In the genomic region with DNA sequence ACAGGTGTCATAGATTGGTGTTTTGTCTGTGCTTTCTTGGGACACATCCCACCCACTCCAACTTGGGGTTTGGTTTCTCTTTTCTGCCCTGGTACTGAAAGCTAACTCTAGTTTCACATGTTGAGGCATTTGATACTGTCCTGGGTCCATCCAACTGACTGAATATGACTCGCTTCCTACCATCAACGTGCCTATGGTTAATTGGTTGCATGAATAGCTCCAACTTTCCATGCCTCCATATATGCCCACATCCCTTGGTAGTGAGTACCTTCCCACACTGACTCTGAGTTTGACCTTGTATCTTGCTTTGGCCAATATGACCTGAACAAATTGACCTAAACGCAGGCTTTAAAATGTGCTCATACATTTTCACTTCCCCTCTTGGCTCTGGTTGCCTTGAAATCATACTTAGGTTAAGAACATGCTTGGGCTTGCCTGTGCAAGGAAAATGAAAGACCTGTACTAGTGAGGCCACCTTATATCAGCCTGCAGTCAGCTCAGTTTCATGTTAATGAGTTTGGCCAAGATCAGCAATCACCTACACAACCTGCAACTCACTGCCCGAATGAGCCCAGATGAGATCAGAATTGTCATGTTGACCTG, we compare ENCODE assay signal across 10 cellular contexts.
A peak's percentile ranks its signal among the peaks of the same experiment; 100 is the strongest.
DNase-seq lines count a peak whose midpoint lies in the region; ATAC-seq, FAIRE-seq and TF ChIP-seq lines count a peak whose summit lies in the region.
"Had no signal": no experiment of that assay in that cellular context is flagged by ENCODE, and none has a peak within 500 bp of the region (broad histone marks: within the 10 kb centered on the region; RNA-seq: fewer than 3 reads in every experiment).

No MANE protein-coding gene starts in this region.

- H2BK5ac ChIP-seq in H1 (ENCODE audit: low read depth, low read length): no peak overlapping the region

- no peak overlapping the region for H2AK5ac ChIP-seq in H1 (ENCODE audit: low read depth, low read length)

- H3K27ac ChIP-seq in GM23248 (peak overlapping the region; percentile 86), H1 (ENCODE audit: low read depth, low read length) (no peak overlapping the region), vagina (no peak overlapping the region)

- H3K27me3 ChIP-seq in GM23248 (replicated peaks; ENCODE audit: insufficient read depth) (no peaks in the 10 kb centered on the region), H1 (replicated peaks in 1 of 4; ENCODE audit: control insufficient read depth in 3 of 4, extremely low read depth in 1 of 4, insufficient read depth in 3 of 4, low read length in 3 of 4) (no peaks in the 10 kb centered on the region), vagina (no peaks in the 10 kb centered on the region), HAP-1 (ENCODE audit: low read depth) (no peaks in the 10 kb centered on the region)

- TF ChIP-seq RAD21 in H1 (IDR thresholded peaks at IDR 0.05 in 1 of 2, conservative IDR thresholded peaks at IDR 0.05 in 1 of 2; ENCODE audit: low read depth in 2 of 2, low read length in 2 of 2): no peak

- H4K5ac ChIP-seq in H1 (ENCODE audit: insufficient read length, low read depth, low read length): no peak overlapping the region

- no peak overlapping the region for H2BK20ac ChIP-seq in H1 (ENCODE audit: low read length)

- H3K36me3 ChIP-seq in GM23248 (ENCODE audit: low read depth): no peaks in the 10 kb centered on the region
- no peaks in the 10 kb centered on the region for H3K36me3 ChIP-seq in H1 (ENCODE audit: control insufficient read depth in 2 of 4, insufficient read depth in 4 of 4, low read length in 3 of 4)
- no peaks in the 10 kb centered on the region for H3K36me3 ChIP-seq in vagina
- no peaks in the 10 kb centered on the region for H3K36me3 ChIP-seq in HAP-1 (replicated peaks)

- no peak for FAIRE-seq in H1 (lab: Jason Lieb, UNC)

- H3K4me1 ChIP-seq in GM23248 (ENCODE audit: insufficient read depth) (peaks cover 40% of the 10 kb centered on the region), H1 (replicated peaks in 1 of 4; ENCODE audit: control insufficient read depth in 3 of 4, insufficient read depth in 4 of 4, low read length in 3 of 4) (no peaks in the 10 kb centered on the region), vagina (peaks cover 16% of the 10 kb centered on the region), HAP-1 (no peaks in the 10 kb centered on the region; the same call in 1 of the 2 replicates)

- H3K23me2 ChIP-seq in H1 (ENCODE audit: low read depth, low read length): no peaks in the 10 kb centered on the region

- no peaks in the 10 kb centered on the region for H3K9me2 ChIP-seq in GM23248 (ENCODE audit: insufficient read depth)

- H3K79me2 ChIP-seq in GM23248 (ENCODE audit: insufficient read depth): peaks cover 21% of the 10 kb centered on the region
- H3K79me2 ChIP-seq in H1 (ENCODE audit: control insufficient read depth in 1 of 2, insufficient read depth in 2 of 2, low read length in 2 of 2): no peaks in the 10 kb centered on the region

- peaks cover 59% of the 10 kb centered on the region for H3F3A ChIP-seq in GM23248 (ENCODE audit: insufficient read depth)

- TF ChIP-seq POLR2A in H1 (IDR thresholded peaks at IDR 0.05; ENCODE audit: control extremely low read depth in 1 of 2, low read depth in 2 of 2, low read length in 2 of 2) (no peak), vagina (IDR thresholded peaks at IDR 0.05) (no peak)

- H3K18ac ChIP-seq in H1 (ENCODE audit: extremely low read depth, low read length): no peak overlapping the region

- H3K23ac ChIP-seq in H1 (ENCODE audit: insufficient read length): no peak overlapping the region

- DNase-seq in GM23248 (no peak), H1 (ENCODE audit: low read depth in 1 of 2, low spot score in 2 of 2) (no peak), vagina (ENCODE audit: extremely low spot score in 2 of 2) (no peak), NCI-H187 treated with DMSO at 0.1 percent for 48 hours (lab: John Stamatoyannopoulos, UW) (no peak), HAP-1 (ENCODE audit: low spot score in 2 of 2) (no peak)
- DNase-seq in activated CD4-positive, alpha-beta T cell treated with anti-CD3 and anti-CD28 coated beads, Interleukin-2, amount 50 U/mL, for 4 hours: no peak
- DNase-seq: activated naive CD8-positive, alpha-beta T cell treated with anti-CD3 and anti-CD28 coated beads, Interleukin-2, amount 50 U/mL, for 24 hours; NCI-H69 had no signal

- in situ Hi-C loops in GM23248 (cut with MboI): no loop called here
- in situ Hi-C loops in HAP-1 (cut with MboI; ENCODE audit: low sequenced_read_pairs): no loop called here

- no peaks in the 10 kb centered on the region for H3K9me3 ChIP-seq in GM23248 (ENCODE audit: low read depth)
- no peaks in the 10 kb centered on the region for H3K9me3 ChIP-seq in H1 (ENCODE audit: insufficient read depth in 2 of 2, low read depth in 1 of 2, low read length in 1 of 2)
- no peaks in the 10 kb centered on the region for H3K9me3 ChIP-seq in vagina
- H3K9me3 ChIP-seq in HAP-1: no peaks in the 10 kb centered on the region

- H3K4me3 ChIP-seq in GM23248: no peak overlapping the region
- no peak overlapping the region for H3K4me3 ChIP-seq in H1 (ENCODE audit: extremely low read depth in 1 of 4, insufficient read depth in 2 of 4, low read depth in 3 of 4, low read length in 4 of 4)
- H3K4me3 ChIP-seq in vagina: no peak overlapping the region
- no peak overlapping the region for H3K4me3 ChIP-seq in HAP-1

- H2BK15ac ChIP-seq in H1 (ENCODE audit: low read length): no peak overlapping the region

- H4K20me1 ChIP-seq in GM23248 (ENCODE audit: insufficient read depth) (no peaks in the 10 kb centered on the region), H1 (replicated peaks in 1 of 2; ENCODE audit: control insufficient read depth in 1 of 2, insufficient read depth in 2 of 2, low read length in 2 of 2) (no peaks in the 10 kb centered on the region)

- 92 to 98% methylated on average over 4 of the region's 4 CpGs for WGBS in GM23248 (ENCODE audit: low coverage in 1 of 2, low lambda C conversion rate in 2 of 2, missing lambda C conversion rate in 2 of 2), 2 experiments
- WGBS in H1 (ENCODE audit: extremely low coverage in 1 of 2, insufficient coverage in 1 of 2, insufficient read length in 1 of 2, insufficient replicate concordance in 2 of 2, low coverage in 1 of 2, low lambda C conversion rate in 2 of 2, missing lambda C conversion rate in 1 of 2), 2 experiments: 88% methylated on average over 4 of the region's 4 CpGs; no CpG with 5 or more reads in 1 of the 2 experiments

- no peak overlapping the region for H2BK120ac ChIP-seq in H1 (replicated peaks; ENCODE audit: low read depth, low read length)

- H3K4me2 ChIP-seq in GM23248 (ENCODE audit: unreplicated experiment) (peak overlapping the region; percentile 19), H1 (ENCODE audit: insufficient read depth in 1 of 2, low read depth in 2 of 2, low read length in 2 of 2) (no peak overlapping the region)

- H3K9ac ChIP-seq in GM23248 (no peak overlapping the region), H1 (replicated peaks in 1 of 4; ENCODE audit: extremely low read depth in 1 of 4, low read depth in 3 of 4, low read length in 3 of 4) (no peak overlapping the region)

- CTCF ChIA-PET in H1 (lab: Charles Lee; ENCODE audit: partially characterized antibody): no interaction called here

- H2BK12ac ChIP-seq in H1 (ENCODE audit: low read depth, low read length): no peak overlapping the region

- no peak overlapping the region for H4K8ac ChIP-seq in H1 (ENCODE audit: extremely low read depth, insufficient read depth, low read length)

- no peak overlapping the region for H3K14ac ChIP-seq in H1 (ENCODE audit: insufficient read length)

- TF ChIP-seq CTCF in H1 (IDR thresholded peaks at IDR 0.05; ENCODE audit: control extremely low read depth in 1 of 3, insufficient read depth in 1 of 3, low read depth in 1 of 3, low read length in 3 of 3) (no peak), vagina (IDR thresholded peaks at IDR 0.05) (no peak)

- TF ChIP-seq EP300 in H1 (IDR thresholded peaks at IDR 0.05; ENCODE audit: borderline replicate concordance in 1 of 2, low read depth in 2 of 2, low read length in 2 of 2): no peak

- no peak overlapping the region for H3K56ac ChIP-seq in H1 (replicated peaks; ENCODE audit: insufficient read length, low read depth, low read length)

- H4K91ac ChIP-seq in H1 (replicated peaks; ENCODE audit: insufficient read length, low read length): no peak overlapping the region

- no peak overlapping the region for H3K4ac ChIP-seq in H1 (replicated peaks; ENCODE audit: insufficient read length, low read depth, low read length)

- POLR2A ChIA-PET in H1 (lab: Charles Lee; ENCODE audit: partially characterized antibody): no interaction called here

- ATAC-seq in GM19025 (IDR thresholded peaks at IDR 0.05; ENCODE audit: low read depth, unreplicated experiment) (peak; percentile 88), HG03432 (IDR thresholded peaks at IDR 0.05; ENCODE audit: unreplicated experiment) (peak; percentile 95)
- ATAC-seq: activated naive CD8-positive, alpha-beta T cell treated with anti-CD3 and anti-CD28 coated beads, Interleukin-2, amount 50 U/mL, for 24 hours had no signal

- H2AFZ ChIP-seq in GM23248 (no peak overlapping the region), H1 (ENCODE audit: low read length) (peak overlapping the region; percentile 56; the same call in 1 of the 2 replicates)

- no peaks in the 10 kb centered on the region for H3K79me1 ChIP-seq in H1 (ENCODE audit: low read depth, low read length)

- intact Hi-C loops in vagina (cut with DNase I): no loop called here

TF ChIP-seq in H1, 55 proteins besides CTCF, POLR2A, EP300 and RAD21 (continues in another document):
- TF ChIP-seq CBX5 (IDR thresholded peaks at IDR 0.05; ENCODE audit: low read depth, low read length) (no peak), FOSL1 (IDR thresholded peaks at IDR 0.05; ENCODE audit: insufficient read depth, low read depth, low read length) (no peak), KDM1A (IDR thresholded peaks at IDR 0.05; ENCODE audit: borderline replicate concordance, low read length) (no peak), KDM4A (IDR thresholded peaks at IDR 0.05; ENCODE audit: low read depth, low read length, severe bottlenecking) (no peak), TBP (IDR thresholded peaks at IDR 0.05; ENCODE audit: low read depth, low read length) (no peak), GTF2F1 (IDR thresholded peaks at IDR 0.05; ENCODE audit: borderline replicate concordance, low read depth, low read length) (no peak), CTBP2 (IDR thresholded peaks at IDR 0.05; ENCODE audit: borderline replicate concordance, insufficient read depth, insufficient read length, low read length) (no peak), CREB1 (IDR thresholded peaks at IDR 0.05) (no peak)
- TF ChIP-seq, protein P1, sequence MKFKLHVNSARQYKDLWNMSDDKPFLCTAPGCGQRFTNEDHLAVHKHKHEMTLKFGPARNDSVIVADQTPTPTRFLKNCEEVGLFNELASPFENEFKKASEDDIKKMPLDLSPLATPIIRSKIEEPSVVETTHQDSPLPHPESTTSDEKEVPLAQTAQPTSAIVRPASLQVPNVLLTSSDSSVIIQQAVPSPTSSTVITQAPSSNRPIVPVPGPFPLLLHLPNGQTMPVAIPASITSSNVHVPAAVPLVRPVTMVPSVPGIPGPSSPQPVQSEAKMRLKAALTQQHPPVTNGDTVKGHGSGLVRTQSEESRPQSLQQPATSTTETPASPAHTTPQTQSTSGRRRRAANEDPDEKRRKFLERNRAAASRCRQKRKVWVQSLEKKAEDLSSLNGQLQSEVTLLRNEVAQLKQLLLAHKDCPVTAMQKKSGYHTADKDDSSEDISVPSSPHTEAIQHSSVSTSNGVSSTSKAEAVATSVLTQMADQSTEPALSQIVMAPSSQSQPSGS (IDR thresholded peaks at IDR 0.05; ENCODE audit: low read length): no peak
